Comparison of ENCODE assay signal across 28 cellular contexts in genomic region chr7:140767418-140767817, GRCh38.
"Had no signal": no experiment of that assay in that cellular context is flagged by ENCODE, and none has a peak within 500 bp of the region (broad histone marks: within the 10 kb centered on the region; RNA-seq: fewer than 3 reads in every experiment).

No MANE protein-coding gene starts in this region.

- H3K4me3 ChIP-seq: neural progenitor cell, ovary, psoas muscle, right lobe of liver, sigmoid colon, stomach, thoracic aorta, thyroid gland, tibial nerve, upper lobe of left lung, vagina had no signal

- H3K36me3 ChIP-seq: neural progenitor cell, ovary, thyroid gland had no signal

- H3K4me1 ChIP-seq: neural progenitor cell, parathyroid adenoma, psoas muscle, right lobe of liver, sigmoid colon, stomach, tibial nerve, upper lobe of left lung, vagina had no signal

- FAIRE-seq: small intestine, urothelium cell line had no signal

- H3K27me3 ChIP-seq: neural progenitor cell, ovary, right lobe of liver, sigmoid colon, stomach, thyroid gland, tibial nerve, upper lobe of left lung, vagina had no signal

- H3K27ac Mint-ChIP-seq: naive thymus-derived CD8-positive, alpha-beta T cell; neural progenitor cell; progenitor cell of endocrine pancreas; stimulated activated effector memory CD8-positive, alpha-beta T cell treated with anti-CD3 and anti-CD28 coated beads, Interleukin-12 subunit alpha, Interleukin-12 subunit beta, amount 100 ng/mL, for 72 hours; stimulated activated naive B cell treated with anti-CD40 and anti-IgM and Interleukin-4, amounts not matched to agents 10 μg/mL and 1 μg/mL and 100 μg/mL, for 72 hours; stimulated activated naive CD8-positive, alpha-beta T cell treated with anti-CD3 and anti-CD28 coated beads, Interleukin-15, Interleukin-2, amounts not matched to agents 100 ng/mL and 50 ng/mL, for 24 hours had no signal

- H3K9ac ChIP-seq: neural progenitor cell, parathyroid adenoma had no signal

- ATAC-seq: naive thymus-derived CD8-positive, alpha-beta T cell; psoas muscle; right cardiac atrium; right lobe of liver; stimulated activated effector memory CD8-positive, alpha-beta T cell treated with anti-CD3 and anti-CD28 coated beads, Interleukin-12 subunit alpha, Interleukin-12 subunit beta, amount 100 ng/mL, for 72 hours; stimulated activated naive B cell treated with anti-CD40 and anti-IgM and Interleukin-4, amounts not matched to agents 10 μg/mL and 1 μg/mL and 100 μg/mL, for 72 hours had no signal

- H3K4me3 Mint-ChIP-seq: naive thymus-derived CD8-positive, alpha-beta T cell; neural progenitor cell; stimulated activated effector memory CD8-positive, alpha-beta T cell treated with anti-CD3 and anti-CD28 coated beads, Interleukin-12 subunit alpha, Interleukin-12 subunit beta, amount 100 ng/mL, for 72 hours; stimulated activated naive B cell treated with anti-CD40 and anti-IgM and Interleukin-4, amounts not matched to agents 10 μg/mL and 1 μg/mL and 100 μg/mL, for 72 hours; stimulated activated naive CD8-positive, alpha-beta T cell treated with anti-CD3 and anti-CD28 coated beads, Interleukin-15, Interleukin-2, amounts not matched to agents 100 ng/mL and 50 ng/mL, for 24 hours had no signal

- H3K9me3 ChIP-seq: ovary, psoas muscle, right lobe of liver, sigmoid colon, stomach, thoracic aorta, thyroid gland, upper lobe of left lung, vagina had no signal

- H3K27me3 Mint-ChIP-seq: naive thymus-derived CD8-positive, alpha-beta T cell; progenitor cell of endocrine pancreas; stimulated activated naive B cell treated with anti-CD40 and anti-IgM and Interleukin-4, amounts not matched to agents 10 μg/mL and 1 μg/mL and 100 μg/mL, for 72 hours; stimulated activated naive CD8-positive, alpha-beta T cell treated with anti-CD3 and anti-CD28 coated beads, Interleukin-15, Interleukin-2, amounts not matched to agents 100 ng/mL and 50 ng/mL, for 24 hours had no signal

- H2AFZ ChIP-seq: neural progenitor cell, parathyroid adenoma had no signal

- H3K27ac ChIP-seq: neural progenitor cell, ovary, parathyroid adenoma, psoas muscle, right lobe of liver, sigmoid colon, stomach, thoracic aorta, thyroid gland, tibial nerve, upper lobe of left lung, vagina had no signal

- H3K4me2 ChIP-seq: neural progenitor cell had no signal

- H3K4me1 Mint-ChIP-seq: naive thymus-derived CD8-positive, alpha-beta T cell; neural progenitor cell; stimulated activated effector memory CD8-positive, alpha-beta T cell treated with anti-CD3 and anti-CD28 coated beads, Interleukin-12 subunit alpha, Interleukin-12 subunit beta, amount 100 ng/mL, for 72 hours; stimulated activated naive B cell treated with anti-CD40 and anti-IgM and Interleukin-4, amounts not matched to agents 10 μg/mL and 1 μg/mL and 100 μg/mL, for 72 hours had no signal

- H3K9me3 Mint-ChIP-seq: stimulated activated effector memory CD8-positive, alpha-beta T cell treated with anti-CD3 and anti-CD28 coated beads, Interleukin-12 subunit alpha, Interleukin-12 subunit beta, amount 100 ng/mL, for 72 hours; stimulated activated naive CD8-positive, alpha-beta T cell treated with anti-CD3 and anti-CD28 coated beads, Interleukin-15, Interleukin-2, amounts not matched to agents 100 ng/mL and 50 ng/mL, for 24 hours had no signal

- DNase-seq: naive thymus-derived CD8-positive, alpha-beta T cell; occipital lobe; ovary; posterior cingulate gyrus; psoas muscle; right cardiac atrium; right lobe of liver; sigmoid colon; small intestine; stimulated activated CD4-positive, alpha-beta T cell treated with anti-CD3 and anti-CD28 coated beads, Interleukin-15, amount 100 ng/mL, for 24 hours; stimulated activated CD4-positive, alpha-beta T cell treated with anti-CD3 and anti-CD28 coated beads, Interleukin-2, amount 100 ng/mL, for 24 hours; stimulated activated CD4-positive, alpha-beta T cell treated with anti-CD3 and anti-CD28 coated beads, Interleukin-2, amount 100 ng/mL, for 48 hours; stimulated activated CD4-positive, alpha-beta T cell treated with anti-CD3 and anti-CD28 coated beads, Interleukin-4, amount 100 ng/mL, for 24 hours; stimulated activated naive B cell treated with anti-CD40 and anti-IgM and Interleukin-4, amounts not matched to agents 10 μg/mL and 1 μg/mL and 100 μg/mL, for 72 hours; stimulated activated naive CD4-positive, alpha-beta T cell treated with Interleukin-2 at 50 U/mL for 16 hours; stomach; thyroid gland; trophoblast cell; upper lobe of left lung had no signal
